Comparison of ENCODE assay signal across 21 cellular contexts in the genomic region with DNA sequence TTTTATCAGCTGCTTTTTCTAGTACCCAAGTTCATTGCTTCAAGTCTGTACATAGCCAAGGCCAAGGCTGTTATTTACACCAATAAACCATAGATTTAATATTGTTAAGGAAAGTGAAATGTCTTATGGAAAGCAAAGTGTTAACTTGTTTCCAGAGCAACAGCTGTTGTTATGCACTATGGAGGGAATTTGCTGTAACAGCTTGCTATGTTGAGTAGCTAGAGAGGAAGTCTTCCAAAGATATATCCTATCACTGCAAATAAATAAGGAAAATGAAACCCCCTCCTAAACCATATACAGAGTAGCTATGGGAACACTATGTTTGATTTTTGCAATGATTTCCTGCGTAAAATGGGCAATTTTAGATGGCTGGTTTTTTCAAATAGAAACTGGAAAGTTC.
"Had no signal": no experiment of that assay in that cellular context is flagged by ENCODE, and none has a peak within 500 bp of the region (broad histone marks: within the 10 kb centered on the region; RNA-seq: fewer than 3 reads in every experiment).

No MANE protein-coding gene starts in this region.

- ATAC-seq: activated CD8-positive, alpha-beta T cell treated with anti-CD3 and anti-CD28 coated beads, Interleukin-2, amount 10 ng/mL, durations not matched to agents 7 days and 5 days; esophagus mucosa; left colon; lower lobe of right lung; naive thymus-derived CD8-positive, alpha-beta T cell; stimulated activated effector memory CD8-positive, alpha-beta T cell treated with anti-CD3 and anti-CD28 coated beads, Interleukin-12 subunit alpha, Interleukin-12 subunit beta, amount 100 ng/mL, for 72 hours; stimulated activated naive CD8-positive, alpha-beta T cell treated with anti-CD3 and anti-CD28 coated beads, Interleukin-15, amount 100 ng/mL, for 72 hours; T-cell had no signal

- H3K4me1 ChIP-seq: lower lobe of right lung, neural progenitor cell, tibial artery had no signal

- H3K4me3 ChIP-seq: lower lobe of right lung, neural progenitor cell, skin epidermis, tibial artery had no signal

- H3K27ac ChIP-seq: lower lobe of right lung, neural progenitor cell, skin epidermis, tibial artery, WERI-Rb-1 had no signal

- H3K9me3 ChIP-seq: lower lobe of right lung, tibial artery had no signal

- FAIRE-seq: endothelial cell of umbilical vein had no signal

- DNase-seq: activated CD4-positive, alpha-beta T cell treated with anti-CD3 and anti-CD28 coated beads, Interleukin-2, amount 10 ng/mL, durations not matched to agents 7 days and 5 days; activated CD4-positive, CD25-positive, alpha-beta regulatory T cell treated with anti-CD3 and anti-CD28 coated beads, Interleukin-2, amount 50 U/mL, for 72 hours; activated CD8-positive, alpha-beta T cell treated with anti-CD3 and anti-CD28 coated beads, Interleukin-2, amount 10 ng/mL, durations not matched to agents 7 days and 5 days; activated gamma-delta T cell; anterior cingulate cortex; caudate nucleus; effector memory CD4-positive, alpha-beta T cell; islet precursor cell; left colon; lower lobe of right lung; naive thymus-derived CD8-positive, alpha-beta T cell; stimulated activated CD4-positive, alpha-beta T cell treated with anti-CD3 and anti-CD28 coated beads, Interleukin-1b, Interleukin-23, amount 100 ng/mL, for 48 hours; stimulated activated naive CD8-positive, alpha-beta T cell treated with anti-CD3 and anti-CD28 coated beads, Interleukin-15, amount 100 ng/mL, for 72 hours; T-cell; tibial artery; WERI-Rb-1 had no signal

- H3K36me3 ChIP-seq: lower lobe of right lung, neural progenitor cell, tibial artery, WERI-Rb-1 had no signal

- H3K27me3 ChIP-seq: neural progenitor cell, tibial artery had no signal
